In genomic region chr9:27880640-27881039, GRCh38 we compare ENCODE assay signal across 25 cellular contexts.
"Had no signal": no experiment of that assay in that cellular context is flagged by ENCODE, and none has a peak within 500 bp of the region (broad histone marks: within the 10 kb centered on the region; RNA-seq: fewer than 3 reads in every experiment).

No MANE protein-coding gene starts in this region.

- H3K27me3 Mint-ChIP-seq: activated CD8-positive, alpha-beta memory T cell treated with anti-CD3 and anti-CD28 coated beads, Interleukin-2, amount 10 ng/mL, durations not matched to agents 7 days and 5 days; activated T-cell treated with anti-CD3 and anti-CD28 coated beads, Interleukin-2, amount 50 U/mL, for 24 hours; central memory CD8-positive, alpha-beta T cell; T-helper 17 cell had no signal

- H3K9me3 ChIP-seq: ascending aorta, body of pancreas had no signal

- H3K9me3 Mint-ChIP-seq: activated CD4-positive, alpha-beta T cell treated with anti-CD3 and anti-CD28 coated beads, Interleukin-2, amount 10 ng/mL, durations not matched to agents 24 days and 14 days; activated naive CD4-positive, alpha-beta T cell treated with anti-CD3 and anti-CD28 coated beads, Interleukin-2, amount 50 U/mL, for 24 hours; activated T-cell treated with anti-CD3 and anti-CD28 coated beads, Interleukin-2, amount 50 U/mL, for 24 hours; activated T-helper 1 cell treated with anti-CD3 and anti-CD28 coated beads, Interleukin-12 subunit alpha, Interleukin-12 subunit beta, Interleukin-2, Interleukin-4 antibody, amounts not matched to agents 30 ng/mL and 10 ng/mL and 1 ng/mL, durations not matched to agents 14 hours and 24 hours and 36 hours; central memory CD8-positive, alpha-beta T cell had no signal

- DNase-seq: activated CD4-positive, alpha-beta T cell treated with anti-CD3 and anti-CD28 coated beads for 1 hour; activated CD4-positive, alpha-beta T cell treated with anti-CD3 and anti-CD28 coated beads, Interleukin-2, amount 10 ng/mL, durations not matched to agents 24 days and 14 days; activated CD4-positive, alpha-beta T cell treated with anti-CD3 and anti-CD28 coated beads, Interleukin-2, amount 50 U/mL, for 48 hours; activated CD8-positive, alpha-beta memory T cell treated with anti-CD3 and anti-CD28 coated beads, Interleukin-2, amount 10 ng/mL, durations not matched to agents 7 days and 5 days; activated effector memory CD4-positive, alpha-beta T cell treated with Interleukin-2 at 50 U/mL for 16 hours; activated naive CD4-positive, alpha-beta T cell; activated T-cell treated with anti-CD3 and anti-CD28 coated beads, Interleukin-2, amount 50 U/mL, for 24 hours; amniotic stem cell; body of pancreas; MM.1S; NCI-H1105; NCI-H1436 treated with DMSO at 0.1 percent for 48 hours; NCI-H187; NCI-H2081 treated with DMSO at 0.1 percent for 48 hours; NCI-H2171 treated with DMSO at 0.1 percent for 48 hours; NCI-H226; PC-9; SHP77 treated with DMSO at 0.1 percent for 48 hours; T-helper 17 cell; T-helper 9 cell had no signal

- H3K27ac Mint-ChIP-seq: activated CD4-positive, alpha-beta T cell treated with anti-CD3 and anti-CD28 coated beads, Interleukin-2, amount 10 ng/mL, durations not matched to agents 24 days and 14 days; activated CD8-positive, alpha-beta memory T cell treated with anti-CD3 and anti-CD28 coated beads, Interleukin-2, amount 10 ng/mL, durations not matched to agents 7 days and 5 days; activated naive CD4-positive, alpha-beta T cell treated with anti-CD3 and anti-CD28 coated beads, Interleukin-2, amount 50 U/mL, for 24 hours; activated T-cell treated with anti-CD3 and anti-CD28 coated beads, Interleukin-2, amount 50 U/mL, for 24 hours; activated T-helper 1 cell treated with anti-CD3 and anti-CD28 coated beads, Interleukin-12 subunit alpha, Interleukin-12 subunit beta, Interleukin-2, Interleukin-4 antibody, amounts not matched to agents 30 ng/mL and 10 ng/mL and 1 ng/mL, durations not matched to agents 14 hours and 24 hours and 36 hours; T-helper 17 cell; WTC11 had no signal

- H3K4me3 ChIP-seq: ascending aorta, body of pancreas, PC-9 had no signal

- H3K4me2 ChIP-seq: PC-9 had no signal

- H3K4me3 Mint-ChIP-seq: activated CD4-positive, alpha-beta T cell treated with anti-CD3 and anti-CD28 coated beads, Interleukin-2, amount 10 ng/mL, durations not matched to agents 24 days and 14 days; activated CD8-positive, alpha-beta memory T cell treated with anti-CD3 and anti-CD28 coated beads, Interleukin-2, amount 10 ng/mL, durations not matched to agents 7 days and 5 days; activated naive CD4-positive, alpha-beta T cell treated with anti-CD3 and anti-CD28 coated beads, Interleukin-2, amount 50 U/mL, for 24 hours; activated T-cell treated with anti-CD3 and anti-CD28 coated beads, Interleukin-2, amount 50 U/mL, for 24 hours; activated T-helper 1 cell treated with anti-CD3 and anti-CD28 coated beads, Interleukin-12 subunit alpha, Interleukin-12 subunit beta, Interleukin-2, Interleukin-4 antibody, amounts not matched to agents 30 ng/mL and 10 ng/mL and 1 ng/mL, durations not matched to agents 14 hours and 24 hours and 36 hours; central memory CD8-positive, alpha-beta T cell; T-helper 17 cell; WTC11 had no signal

- H3K36me3 Mint-ChIP-seq: activated CD8-positive, alpha-beta memory T cell treated with anti-CD3 and anti-CD28 coated beads, Interleukin-2, amount 10 ng/mL, durations not matched to agents 7 days and 5 days; activated naive CD4-positive, alpha-beta T cell treated with anti-CD3 and anti-CD28 coated beads, Interleukin-2, amount 50 U/mL, for 24 hours; WTC11 had no signal

- H3K4me1 ChIP-seq: ascending aorta, body of pancreas had no signal

- H3K27me3 ChIP-seq: ascending aorta, body of pancreas had no signal

- H3K27ac ChIP-seq: ascending aorta, body of pancreas, PC-9 had no signal

- H2AFZ ChIP-seq: PC-9 had no signal

- H3K4me1 Mint-ChIP-seq: activated CD4-positive, alpha-beta T cell treated with anti-CD3 and anti-CD28 coated beads, Interleukin-2, amount 10 ng/mL, durations not matched to agents 24 days and 14 days; activated CD8-positive, alpha-beta memory T cell treated with anti-CD3 and anti-CD28 coated beads, Interleukin-2, amount 10 ng/mL, durations not matched to agents 7 days and 5 days; activated naive CD4-positive, alpha-beta T cell treated with anti-CD3 and anti-CD28 coated beads, Interleukin-2, amount 50 U/mL, for 24 hours; central memory CD8-positive, alpha-beta T cell; T-helper 17 cell had no signal

- H3K36me3 ChIP-seq: ascending aorta had no signal
